In genomic region chrX:41332408-41332987, GRCh38 we compare ENCODE assay signal across 8 cellular contexts. TPM values are rescaled to one million over a fixed set of nuclear protein-coding genes. Genes with fewer than 3 reads are reported as not detected.
DNase-seq lines count a peak whose midpoint lies in the region; ATAC-seq and TF ChIP-seq lines count a peak whose summit lies in the region.

No MANE protein-coding gene starts in this region.

- H3K27ac ChIP-seq in PC-3 (ENCODE audit: low read length) (peak overlapping the region; percentile 91), lung (ENCODE audit: low read depth in 1 of 2, low read length in 1 of 2) (peak overlapping the region; percentile 97 to 99), tibial artery (peak overlapping the region; percentile 99 to 100)

- POLR2A ChIA-PET in PC-3 (lab: Charles Lee; ENCODE audit: unreplicated experiment): no interaction called here

- H3K27ac Mint-ChIP-seq in chondrocyte (ENCODE audit: unreplicated experiment): peak overlapping the region; percentile 100

- peak overlapping the region; percentile 95 for H3K9ac ChIP-seq in PC-3 (ENCODE audit: low read length)

- H3K4me3 ChIP-seq in PC-3 (ENCODE audit: low read length) (peak overlapping the region; percentile 100), lung (peak overlapping the region; percentile 48), tibial artery (peak overlapping the region; percentile 72 to 87)

- H3K9me3 Mint-ChIP-seq in chondrocyte (ENCODE audit: low read depth): peaks cover 2% of the 10 kb centered on the region

- peak overlapping the region; percentile 88 for H3K4me2 ChIP-seq in PC-3 (ENCODE audit: low read length)

- peak; percentile 6 for DNase-seq in activated T-cell treated with anti-CD3 and anti-CD28 coated beads for 24 hours (ENCODE audit: low read depth)
- no peak for DNase-seq in activated T-cell treated with anti-CD3 and anti-CD28 coated beads, Interleukin-2, amount 50 U/mL, for 48 hours
- no peak for DNase-seq in PC-3
- no peak for DNase-seq in chondrocyte (ENCODE audit: low spot score)
- no peak for DNase-seq in lung (ENCODE audit: low spot score)
- DNase-seq in tibial artery: peak in 1 of 2 donors; percentile 41
- DNase-seq in kidney tubule cell (ENCODE audit: low spot score): no peak

- peaks cover 31% of the 10 kb centered on the region for H4K20me1 ChIP-seq in PC-3 (ENCODE audit: low read length)

- no peaks in the 10 kb centered on the region for H3F3A ChIP-seq in PC-3 (ENCODE audit: low read length, unreplicated experiment)

- intact Hi-C loops in PC-3 (cut with micrococcal nuclease): no loop called here
- intact Hi-C loops in tibial artery (cut with DNase I; ENCODE audit: low total_unique reads): no loop called here

- ATAC-seq in HG02623 (IDR thresholded peaks at IDR 0.05; ENCODE audit: unreplicated experiment) (peak; percentile 8), PC-3 (peak; percentile 4), lung (ENCODE audit: insufficient read depth, low FRiP score) (no peak)

- H3K4me1 ChIP-seq in PC-3 (ENCODE audit: insufficient read depth, low read length): peaks cover 16% of the 10 kb centered on the region
- H3K4me1 ChIP-seq in lung (ENCODE audit: control insufficient read depth in 2 of 2, insufficient read depth in 2 of 2, low read length in 2 of 2): peaks cover 0 to 2% of the 10 kb centered on the region in 2 donors
- H3K4me1 ChIP-seq in tibial artery: peaks cover 0 to 14% (median 4%) of the 10 kb centered on the region in 4 donors

- peak overlapping the region; percentile 92 for H3K4me3 Mint-ChIP-seq in chondrocyte (ENCODE audit: unreplicated experiment)

- 4 to 8% methylated on average over 24 to 29 of the region's 29 CpGs for WGBS in lung, 2 donors

- TF ChIP-seq CTCF in PC-3 (conservative IDR thresholded peaks at IDR 0.05; ENCODE audit: low read depth, low read length): no peak
- TF ChIP-seq CTCF in chondrocyte (IDR thresholded peaks at IDR 0.05): no peak
- TF ChIP-seq CTCF in lung (IDR thresholded peaks at IDR 0.05; ENCODE audit: control extremely low read depth, extremely low read depth): no peak
- TF ChIP-seq CTCF in tibial artery (IDR thresholded peaks at IDR 0.05): no peak

- H3K9me3 ChIP-seq in PC-3 (ENCODE audit: low read length) (no peaks in the 10 kb centered on the region), lung (ENCODE audit: control insufficient read depth in 2 of 2, insufficient read depth in 1 of 2, low read length in 1 of 2) (no peaks in the 10 kb centered on the region), tibial artery (no peaks in the 10 kb centered on the region)

- peaks cover 10% of the 10 kb centered on the region for H3K36me3 ChIP-seq in PC-3 (ENCODE audit: low read depth, low read length)
- no peaks in the 10 kb centered on the region for H3K36me3 ChIP-seq in lung (ENCODE audit: control insufficient read depth in 2 of 2, insufficient read depth in 2 of 2, low read length in 2 of 2)
- H3K36me3 ChIP-seq in tibial artery: peaks cover 0 to 7% (median 0%) of the 10 kb centered on the region in 3 donors

- CTCF ChIA-PET in PC-3 (lab: Charles Lee): no interaction called here

- no peaks in the 10 kb centered on the region for H3K27me3 Mint-ChIP-seq in chondrocyte (ENCODE audit: low read depth)

- H3K4me1 Mint-ChIP-seq in chondrocyte (ENCODE audit: low read depth): peaks cover 28% of the 10 kb centered on the region

- peaks cover 38% of the 10 kb centered on the region for H3K79me2 ChIP-seq in PC-3 (ENCODE audit: low read length)

- peak overlapping the region; percentile 89 for H2AFZ ChIP-seq in PC-3 (ENCODE audit: low read length)

- H3K36me3 Mint-ChIP-seq in chondrocyte (ENCODE audit: low read depth): peaks cover 2% of the 10 kb centered on the region

- TSS peak; percentile 70 for BruUV-seq in PC-3 (replicated peaks; lab: Mats Ljungman, UMichigan)

- H3K9me2 ChIP-seq in PC-3 (replicated peaks; ENCODE audit: low read length): no peaks in the 10 kb centered on the region

- H3K27me3 ChIP-seq in PC-3 (ENCODE audit: low read length) (no peaks in the 10 kb centered on the region), lung (ENCODE audit: control insufficient read depth, insufficient read depth) (no peaks in the 10 kb centered on the region), tibial artery (no peaks in the 10 kb centered on the region)

RNA-seq across cellular contexts. Expression of gene DDX3X, which starts 1.5 kb away (rescaled TPM):
- total RNA-seq in PC-3 (2014; rRNA removed) (167 and 185 TPM in 2 replicates), chondrocyte (199 to 261 TPM (median 201 TPM) in 3 replicates), lung (100 to 1,000 TPM; 230 to 385 TPM)
- polyA plus RNA-seq in lung: 100 to 1,000 TPM in 1 of 2 donors, 10 to 100 TPM in 1; 72.2 to 122 TPM

Comparison
In these comparisons a context has a peak if more than half of its experiments do, and no peak if none do; other contexts are left out.
1. H3K4me3 ChIP-seq: peak in every context shown above with its lines; median percentile 100 in PC-3; 80 in tibial artery; 48 in lung.